8 cellular contexts compared by ENCODE assay signal in the genomic region with DNA sequence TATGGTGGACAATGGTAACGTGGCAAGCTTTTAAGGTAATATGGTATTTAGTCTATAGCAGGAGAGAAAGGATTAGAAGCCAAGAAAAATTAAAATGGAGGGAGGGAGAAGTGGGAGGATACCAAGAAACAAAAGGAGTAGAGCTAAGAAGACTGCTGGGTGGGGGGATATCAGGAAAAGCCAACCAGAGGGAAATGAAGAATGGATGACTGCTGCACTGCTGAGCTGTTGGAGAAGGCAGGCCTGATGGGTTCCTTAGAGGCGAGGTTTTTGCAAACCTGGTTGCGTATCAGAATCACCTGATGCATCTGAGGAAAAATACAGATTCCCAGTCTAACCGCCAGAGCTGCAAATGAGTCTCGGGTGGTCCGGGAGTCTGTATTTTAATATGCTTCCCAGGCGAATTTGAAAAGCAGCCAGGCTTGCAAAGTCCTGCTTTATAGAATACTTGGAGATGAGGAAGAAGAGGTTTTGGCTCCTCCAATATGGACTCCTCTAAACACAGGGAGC. TPM values are rescaled to one million over a fixed set of nuclear protein-coding genes. Genes with fewer than 3 reads are reported as not detected.
DNase-seq lines count a peak whose midpoint lies in the region; ATAC-seq, FAIRE-seq and TF ChIP-seq lines count a peak whose summit lies in the region.

No MANE protein-coding gene starts in this region.

- H3K9ac ChIP-seq in BLaER1: peak overlapping the region; percentile 85

- ATAC-seq in naive thymus-derived CD8-positive, alpha-beta T cell: no peak
- no peak for ATAC-seq in GM18909 (IDR thresholded peaks at IDR 0.05; ENCODE audit: poor library complexity, unreplicated experiment)
- no peak for ATAC-seq in GM21360 (IDR thresholded peaks at IDR 0.05; ENCODE audit: unreplicated experiment)

- peaks cover 9% of the 10 kb centered on the region; the same call in 1 of the 2 replicates for H3K9me3 ChIP-seq in BLaER1

- no peak overlapping the region for H3K27ac ChIP-seq in BLaER1

- TF ChIP-seq CTCF in choroid plexus epithelial cell (conservative IDR thresholded peaks at IDR 0.05; ENCODE audit: low read depth, low read length) (no peak), D721Med (IDR thresholded peaks at IDR 0.05; ENCODE audit: insufficient read depth, missing control alignments) (no peak)

- in situ Hi-C loops in KBM-7 (cut with MboI; ENCODE audit: low pct_unique_long_range_greater_than_20kb, low sequenced_read_pairs): no loop called here

- H3K4me1 Mint-ChIP-seq in naive thymus-derived CD8-positive, alpha-beta T cell: peaks cover 18 to 42% (median 35%) of the 10 kb centered on the region in 4 donors

- H3K36me3 Mint-ChIP-seq in naive thymus-derived CD8-positive, alpha-beta T cell: peaks cover 3 to 12% (median 6%) of the 10 kb centered on the region in 3 donors

- H3K4me3 ChIP-seq in BLaER1 (peak overlapping the region; percentile 80), choroid plexus epithelial cell (ENCODE audit: low read depth, low read length) (peak overlapping the region; percentile 71)

- FAIRE-seq in D721Med (lab: Jason Lieb, UNC): no peak

- H4K20me1 ChIP-seq in BLaER1: peaks cover 15% of the 10 kb centered on the region

- DNase-seq in KBM-7 (peak; percentile 26), choroid plexus epithelial cell (ENCODE audit: low read depth) (peak; percentile 9), D721Med (ENCODE audit: insufficient read length, low spot score) (no peak), pons (ENCODE audit: low spot score) (no peak)
- no peak for DNase-seq in naive thymus-derived CD8-positive, alpha-beta T cell

- H3K27me3 ChIP-seq in BLaER1: no peaks in the 10 kb centered on the region

- POLR2A ChIA-PET in naive thymus-derived CD8-positive, alpha-beta T cell (lab: Charles Lee): no interaction called here

- H3K4me1 ChIP-seq in BLaER1: peaks cover 16% of the 10 kb centered on the region

- H3K36me3 ChIP-seq in BLaER1: peaks cover 21% of the 10 kb centered on the region; the same call in 1 of the 2 replicates

- peak overlapping the region; percentile 77 to 96 (median 90) for H3K4me3 Mint-ChIP-seq in naive thymus-derived CD8-positive, alpha-beta T cell

- H3K4me2 ChIP-seq in BLaER1: peak overlapping the region; percentile 85

- no peaks in the 10 kb centered on the region for H3K9me3 Mint-ChIP-seq in naive thymus-derived CD8-positive, alpha-beta T cell

- peak overlapping the region; percentile 31 to 95 (median 88) for H3K27ac Mint-ChIP-seq in naive thymus-derived CD8-positive, alpha-beta T cell

- H3K27me3 Mint-ChIP-seq in naive thymus-derived CD8-positive, alpha-beta T cell: no peaks in the 10 kb centered on the region

RNA-seq across cellular contexts. Expression of a gene that starts 1.5 kb away (rescaled TPM):
- 10 to 100 TPM; 13.6 to 14.2 TPM for total RNA-seq in naive thymus-derived CD8-positive, alpha-beta T cell
- 10 to 100 TPM; 10.7 to 16.3 (median 12.6) TPM for polyA plus RNA-seq in naive thymus-derived CD8-positive, alpha-beta T cell

Comparison
In these comparisons a context has a peak if more than half of its experiments do, and no peak if none do; other contexts are left out.
1. DNase-seq: peak in KBM-7 (single experiment) and choroid plexus epithelial cell (single experiment); none in naive thymus-derived CD8-positive, alpha-beta T cell (0 of 10), D721Med (single experiment) and pons (single experiment).